In the genomic region with DNA sequence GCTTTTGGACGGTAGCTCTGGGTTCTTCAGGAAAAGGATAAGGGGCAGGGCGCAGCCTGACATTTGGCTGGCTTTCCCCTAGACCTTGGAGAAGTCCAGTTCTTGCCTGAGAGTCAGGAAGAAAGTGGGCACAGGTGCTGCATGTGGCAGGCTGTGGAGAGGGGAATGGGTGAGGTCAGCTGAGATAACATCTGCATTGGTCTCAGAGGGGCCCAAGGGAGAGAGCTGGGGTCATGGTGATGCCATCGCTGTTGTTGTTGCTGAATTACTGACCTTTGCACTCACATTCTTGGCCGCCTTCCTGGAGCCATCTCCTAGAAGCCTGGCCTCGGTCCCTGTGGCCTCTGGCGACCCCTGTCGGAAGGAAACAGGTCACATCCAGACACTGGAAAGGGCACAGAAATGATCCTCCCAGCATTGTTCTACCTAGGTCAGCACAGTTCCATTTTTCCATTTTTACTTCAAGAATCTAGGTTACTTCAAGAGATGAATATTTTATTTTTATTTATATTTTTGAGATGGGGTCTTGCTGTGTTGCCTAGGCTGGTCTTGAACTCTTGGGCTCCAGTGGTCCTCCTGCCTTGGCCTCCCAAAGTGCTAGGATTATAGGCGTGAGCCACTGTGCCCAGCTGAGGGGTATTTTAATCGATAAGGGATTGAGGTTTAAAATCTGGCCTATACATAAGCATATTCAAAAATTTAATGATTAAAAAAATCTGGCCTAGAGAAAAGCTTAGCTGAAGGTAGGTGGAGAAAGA, we compare ENCODE assay signal across 9 cellular contexts. TPM values are rescaled to one million over a fixed set of nuclear protein-coding genes. Genes with fewer than 3 reads are reported as not detected.
DNase-seq lines count a peak whose midpoint lies in the region; ATAC-seq and TF ChIP-seq lines count a peak whose summit lies in the region.
"Had no signal": no experiment of that assay in that cellular context is flagged by ENCODE, and none has a peak within 500 bp of the region (broad histone marks: within the 10 kb centered on the region; RNA-seq: fewer than 3 reads in every experiment).

No MANE protein-coding gene starts in this region.

- no peaks in the 10 kb centered on the region for H3K36me3 Mint-ChIP-seq in CD8-positive, alpha-beta T cell
- no peaks in the 10 kb centered on the region for H3K36me3 Mint-ChIP-seq in activated naive CD8-positive, alpha-beta T cell treated with anti-CD3 and anti-CD28 coated beads, Interleukin-2, amount 10 ng/mL, durations not matched to agents 7 days and 5 days

- H3K36me3 ChIP-seq in CD8-positive, alpha-beta T cell (ENCODE audit: insufficient read depth, low read length), result no peaks in the 10 kb centered on the region
- H3K36me3 ChIP-seq: tibial artery had no signal

- H3K27ac ChIP-seq in CD8-positive, alpha-beta T cell (ENCODE audit: low read depth, low read length), result no peak overlapping the region
- H3K27ac ChIP-seq: tibial artery had no signal

- no peaks in the 10 kb centered on the region for H3K4me1 ChIP-seq in CD8-positive, alpha-beta T cell (ENCODE audit: insufficient read depth, low read length)
- H3K4me1 ChIP-seq: tibial artery had no signal

- H3K27me3 Mint-ChIP-seq in CD8-positive, alpha-beta T cell (ENCODE audit: low read depth), result no peaks in the 10 kb centered on the region
- H3K27me3 Mint-ChIP-seq in activated naive CD8-positive, alpha-beta T cell treated with anti-CD3 and anti-CD28 coated beads, Interleukin-2, amount 10 ng/mL, durations not matched to agents 7 days and 5 days, result no peaks in the 10 kb centered on the region

- peak; percentile 32 to 77 (median 65) for DNase-seq in CD8-positive, alpha-beta T cell
- DNase-seq in HPDE6-E6E7 (ENCODE audit: extremely low spot score), result peak; percentile 41
- peak; percentile 8 for DNase-seq in SKM-1 (lab: John Stamatoyannopoulos, UW; ENCODE audit: unreplicated experiment)
- peak; percentile 65 for DNase-seq in activated naive CD8-positive, alpha-beta T cell treated with anti-CD3 and anti-CD28 coated beads, Interleukin-2, amount 10 ng/mL, durations not matched to agents 7 days and 5 days
- DNase-seq in left ventricle myocardium superior, result peak; percentile 89
- peak; percentile 84 for DNase-seq in putamen (ENCODE audit: low spot score)
- no peak for DNase-seq in NCI-H1048 (lab: John Stamatoyannopoulos, UW)

- no peaks in the 10 kb centered on the region for H3K27me3 ChIP-seq in CD8-positive, alpha-beta T cell (ENCODE audit: insufficient read depth, low read length)
- H3K27me3 ChIP-seq: tibial artery had no signal

- no peak overlapping the region for H3K27ac Mint-ChIP-seq in CD8-positive, alpha-beta T cell
- H3K27ac Mint-ChIP-seq in activated naive CD8-positive, alpha-beta T cell treated with anti-CD3 and anti-CD28 coated beads, Interleukin-2, amount 10 ng/mL, durations not matched to agents 7 days and 5 days, result peak overlapping the region; percentile 65

- H3K9me3 Mint-ChIP-seq in CD8-positive, alpha-beta T cell, result no peaks in the 10 kb centered on the region
- H3K9me3 Mint-ChIP-seq in activated naive CD8-positive, alpha-beta T cell treated with anti-CD3 and anti-CD28 coated beads, Interleukin-2, amount 10 ng/mL, durations not matched to agents 7 days and 5 days, result no peaks in the 10 kb centered on the region

- TF ChIP-seq CTCF in CD8-positive, alpha-beta T cell (IDR thresholded peaks at IDR 0.05), result peak; percentile 62

- no peak overlapping the region for H3K4me3 Mint-ChIP-seq in CD8-positive, alpha-beta T cell
- no peak overlapping the region for H3K4me3 Mint-ChIP-seq in activated naive CD8-positive, alpha-beta T cell treated with anti-CD3 and anti-CD28 coated beads, Interleukin-2, amount 10 ng/mL, durations not matched to agents 7 days and 5 days

- no peaks in the 10 kb centered on the region for H3K9me3 ChIP-seq in CD8-positive, alpha-beta T cell (ENCODE audit: low read length)
- H3K9me3 ChIP-seq: tibial artery had no signal

- CTCF ChIA-PET in CD8-positive, alpha-beta T cell (lab: Charles Lee), result interaction anchor here (0.8 to 3.3 kb wide), 20 partner anchors 10 to 325 kb away, joined by 3 to 29 read pairs (median 4); a partner anchor contains a TSS

- intact Hi-C loops in CD8-positive, alpha-beta T cell (cut with DNase I, micrococcal nuclease), result loop anchor here (1.0 to 2.0 kb wide), 5 partner anchors 13 to 325 kb away; no protein-coding TSS in a partner anchor
- intact Hi-C loops in left ventricle myocardium superior (cut with micrococcal nuclease), result no loop called here

- peak; percentile 43 for ATAC-seq in CD8-positive, alpha-beta T cell
- peak; percentile 75 for ATAC-seq in activated naive CD8-positive, alpha-beta T cell treated with anti-CD3 and anti-CD28 coated beads, Interleukin-2, amount 10 ng/mL, durations not matched to agents 7 days and 5 days (ENCODE audit: low read depth)
- ATAC-seq in left ventricle myocardium superior (peak; percentile 87), GM21786 (IDR thresholded peaks at IDR 0.05; ENCODE audit: unreplicated experiment) (no peak)

- H3K4me3 ChIP-seq in CD8-positive, alpha-beta T cell (ENCODE audit: low read depth, low read length), result no peak overlapping the region
- H3K4me3 ChIP-seq: tibial artery had no signal

- POLR2A ChIA-PET in CD8-positive, alpha-beta T cell (lab: Charles Lee), result no interaction called here
- POLR2A ChIA-PET in activated naive CD8-positive, alpha-beta T cell treated with anti-CD3 and anti-CD28 coated beads, Interleukin-2, amount 10 ng/mL, durations not matched to agents 7 days and 5 days (lab: Charles Lee), result interaction anchor here (0.6 to 2.3 kb wide), 3 partner anchors 10 to 331 kb away, joined by 3 to 6 read pairs (median 3); no protein-coding TSS in a partner anchor

- peaks cover 4% of the 10 kb centered on the region for H3K4me1 Mint-ChIP-seq in CD8-positive, alpha-beta T cell (ENCODE audit: low read depth)
- peaks cover 9% of the 10 kb centered on the region for H3K4me1 Mint-ChIP-seq in activated naive CD8-positive, alpha-beta T cell treated with anti-CD3 and anti-CD28 coated beads, Interleukin-2, amount 10 ng/mL, durations not matched to agents 7 days and 5 days

RNA-seq across cellular contexts. Expression of a gene that starts 6.5 kb away (rescaled TPM):
- 1 to 10 TPM; 4.8 to 8.6 TPM for total RNA-seq in CD8-positive, alpha-beta T cell
- total RNA-seq in activated naive CD8-positive, alpha-beta T cell treated with anti-CD3 and anti-CD28 coated beads, Interleukin-2, amount 10 ng/mL, durations not matched to agents 7 days and 5 days, result 10 to 100 TPM; 34.6 to 35.1 TPM
- total RNA-seq in left ventricle myocardium superior, result 41.0 TPM

RNA-seq across cellular contexts. Expression of a gene that starts 9.1 kb away (rescaled TPM):
- not detected for total RNA-seq in CD8-positive, alpha-beta T cell
- not detected for total RNA-seq in activated naive CD8-positive, alpha-beta T cell treated with anti-CD3 and anti-CD28 coated beads, Interleukin-2, amount 10 ng/mL, durations not matched to agents 7 days and 5 days
- total RNA-seq in left ventricle myocardium superior, result not detected

RNA-seq across cellular contexts. Expression of a gene that starts 43.6 kb away (rescaled TPM):
- not detected for total RNA-seq in CD8-positive, alpha-beta T cell
- total RNA-seq in activated naive CD8-positive, alpha-beta T cell treated with anti-CD3 and anti-CD28 coated beads, Interleukin-2, amount 10 ng/mL, durations not matched to agents 7 days and 5 days, result not detected
- 0.55 TPM for total RNA-seq in left ventricle myocardium superior
